Comparison of ENCODE assay signal across 24 cellular contexts in the genomic region with DNA sequence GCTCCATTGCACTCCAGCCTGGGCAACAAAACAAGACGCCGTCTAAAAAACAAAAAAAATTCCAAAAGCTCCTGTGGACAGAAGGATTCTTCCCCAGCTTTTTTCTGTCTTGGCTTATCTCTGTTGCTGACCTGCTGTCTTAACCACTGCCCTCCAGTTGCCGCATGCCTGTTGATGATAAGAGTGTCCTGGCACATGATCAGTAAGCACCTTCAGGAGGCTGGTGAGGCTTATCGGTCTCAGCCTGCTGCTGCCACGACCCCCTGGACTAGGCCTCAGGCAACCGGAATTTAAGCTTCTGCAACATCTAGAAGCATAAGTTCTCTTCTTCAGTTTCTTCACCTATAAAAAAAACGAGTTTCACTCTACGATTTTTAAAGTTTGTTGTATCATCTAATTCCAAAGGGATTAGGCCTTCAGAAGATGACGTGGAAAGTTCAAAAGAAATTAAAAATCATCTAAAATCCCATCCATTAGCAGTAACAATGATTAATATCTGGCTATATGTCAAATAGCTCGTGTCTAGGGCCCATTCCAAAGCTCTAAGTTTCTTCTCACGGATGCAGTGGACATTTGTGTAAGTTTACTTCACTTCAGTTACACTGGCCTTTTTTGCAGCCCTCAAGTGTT. TPM values are rescaled to one million over a fixed set of nuclear protein-coding genes. Genes with fewer than 3 reads are reported as not detected.
DNase-seq lines count a peak whose midpoint lies in the region; ATAC-seq, FAIRE-seq and TF ChIP-seq lines count a peak whose summit lies in the region.
"Had no signal": no experiment of that assay in that cellular context is flagged by ENCODE, and none has a peak within 500 bp of the region (broad histone marks: within the 10 kb centered on the region; RNA-seq: fewer than 3 reads in every experiment).

No MANE protein-coding gene starts in this region.

- peaks cover 3% of the 10 kb centered on the region for H3K36me3 ChIP-seq in astrocyte (ENCODE audit: insufficient read depth, low read length)
- peaks cover 0 to 28% (median 11%) of the 10 kb centered on the region in 6 donors for H3K36me3 ChIP-seq in spleen

- no peak for TF ChIP-seq POLR2A in spleen (IDR thresholded peaks at IDR 0.05)

- no peak overlapping the region for H3K9ac ChIP-seq in astrocyte (ENCODE audit: low read length)

- no peak overlapping the region for H2AFZ ChIP-seq in astrocyte (ENCODE audit: low read depth, low read length)

- H3K9me3 ChIP-seq in astrocyte (ENCODE audit: insufficient read depth, low read depth, low read length): no peaks in the 10 kb centered on the region
- H3K9me3 ChIP-seq in spleen: peaks cover 0 to 4% (median 0%) of the 10 kb centered on the region in 8 donors
- H3K9me3 ChIP-seq: heart right ventricle, neutrophil, tibial artery had no signal

- no peaks in the 10 kb centered on the region for H3K27me3 Mint-ChIP-seq in stimulated activated naive CD8-positive, alpha-beta T cell treated with anti-CD3 and anti-CD28 coated beads, Interleukin-15, Interleukin-2, amounts not matched to agents 100 ng/mL and 50 ng/mL, for 24 hours
- H3K27me3 Mint-ChIP-seq in stimulated activated naive CD8-positive, alpha-beta T cell treated with anti-CD3 and anti-CD28 coated beads, Interleukin-15, amount 100 ng/mL, for 72 hours: no peaks in the 10 kb centered on the region
- no peaks in the 10 kb centered on the region for H3K27me3 Mint-ChIP-seq in astrocyte (ENCODE audit: low read depth, unreplicated experiment)
- H3K27me3 Mint-ChIP-seq: activated CD4-positive, alpha-beta T cell treated with anti-CD3 and anti-CD28 coated beads, Interleukin-2, amount 10 ng/mL, durations not matched to agents 7 days and 5 days; activated naive CD8-positive, alpha-beta T cell treated with anti-CD3 and anti-CD28 coated beads, Interleukin-2, amount 50 U/mL, for 24 hours had no signal

- no peak overlapping the region for H3K4me3 ChIP-seq in astrocyte (ENCODE audit: insufficient read depth, low read depth, low read length)
- no peak overlapping the region for H3K4me3 ChIP-seq in spleen
- H3K4me3 ChIP-seq: heart right ventricle, skin epidermis, tibial artery had no signal

- H3K4me3 Mint-ChIP-seq in stimulated activated naive CD8-positive, alpha-beta T cell treated with anti-CD3 and anti-CD28 coated beads, Interleukin-15, Interleukin-2, amounts not matched to agents 100 ng/mL and 50 ng/mL, for 24 hours: no peak overlapping the region
- no peak overlapping the region for H3K4me3 Mint-ChIP-seq in stimulated activated naive CD8-positive, alpha-beta T cell treated with anti-CD3 and anti-CD28 coated beads, Interleukin-15, amount 100 ng/mL, for 72 hours
- no peak overlapping the region for H3K4me3 Mint-ChIP-seq in astrocyte (ENCODE audit: unreplicated experiment)
- H3K4me3 Mint-ChIP-seq: activated CD4-positive, alpha-beta T cell treated with anti-CD3 and anti-CD28 coated beads, Interleukin-2, amount 10 ng/mL, durations not matched to agents 7 days and 5 days; activated naive CD8-positive, alpha-beta T cell treated with anti-CD3 and anti-CD28 coated beads, Interleukin-2, amount 50 U/mL, for 24 hours had no signal

- H3K27me3 ChIP-seq in astrocyte (ENCODE audit: insufficient read depth, low read length): no peaks in the 10 kb centered on the region
- H3K27me3 ChIP-seq in spleen (replicated peaks in 1 of 7): no peaks in the 10 kb centered on the region
- H3K27me3 ChIP-seq: heart right ventricle, neutrophil, tibial artery had no signal

- TF ChIP-seq CTCF in astrocyte (IDR thresholded peaks at IDR 0.05; ENCODE audit: insufficient read depth, low read depth, low read length) (no peak), spleen (IDR thresholded peaks at IDR 0.05 in 8 of 11, conservative IDR thresholded peaks at IDR 0.05 in 3 of 11) (no peak)

- no peaks in the 10 kb centered on the region for H3K79me2 ChIP-seq in astrocyte (ENCODE audit: insufficient read depth, low read length)

- no peak for FAIRE-seq in astrocyte (lab: Jason Lieb, UNC)
- FAIRE-seq: HepG2, islet of Langerhans had no signal

- intact Hi-C loops in spleen (cut with DNase I; ENCODE audit: low total_unique reads): no loop called here

- H3K4me2 ChIP-seq in astrocyte (ENCODE audit: low read length): no peak overlapping the region

- H3K9me3 Mint-ChIP-seq in stimulated activated naive CD8-positive, alpha-beta T cell treated with anti-CD3 and anti-CD28 coated beads, Interleukin-15, Interleukin-2, amounts not matched to agents 100 ng/mL and 50 ng/mL, for 24 hours: peaks cover 3% of the 10 kb centered on the region
- H3K9me3 Mint-ChIP-seq in stimulated activated naive CD8-positive, alpha-beta T cell treated with anti-CD3 and anti-CD28 coated beads, Interleukin-15, amount 100 ng/mL, for 72 hours: no peaks in the 10 kb centered on the region
- H3K9me3 Mint-ChIP-seq in astrocyte (ENCODE audit: unreplicated experiment): no peaks in the 10 kb centered on the region
- H3K9me3 Mint-ChIP-seq: activated naive CD8-positive, alpha-beta T cell treated with anti-CD3 and anti-CD28 coated beads, Interleukin-2, amount 50 U/mL, for 24 hours; activated T-helper 2 cell treated with anti-CD3 and anti-CD28 coated beads, Interferon-gamma antibody, Interleukin-2, Interleukin-4, amounts not matched to agents 10 μg/mL and 5 μg/mL and 100 μg/mL, durations not matched to agents 14 hours and 24 hours and 36 hours had no signal

- DNase-seq in stimulated activated naive CD8-positive, alpha-beta T cell treated with anti-CD3 and anti-CD28 coated beads, Interleukin-15, amount 100 ng/mL, for 72 hours: no peak
- DNase-seq in astrocyte (ENCODE audit: low read depth): peak; percentile 20
- DNase-seq in iPS-NIHi7 (ENCODE audit: extremely low spot score): peak; percentile 35
- DNase-seq in spleen: no peak
- no peak for DNase-seq in NCI-H1694 treated with DMSO at 0.1 percent for 48 hours (lab: John Stamatoyannopoulos, UW)
- DNase-seq in caudate nucleus (lab: John Stamatoyannopoulos, UW): no peak
- DNase-seq: activated CD4-positive, alpha-beta T cell treated with anti-CD3 and anti-CD28 coated beads, Interleukin-2, amount 10 ng/mL, durations not matched to agents 7 days and 5 days; activated naive CD8-positive, alpha-beta T cell treated with anti-CD3 and anti-CD28 coated beads, Interleukin-2, amount 50 U/mL, for 24 hours; COR-L47; GOT3; heart right ventricle; NCI-H1092 treated with DMSO at 0.1 percent for 48 hours; NCI-H2029 treated with DMSO at 0.1 percent for 48 hours; PC-3; SHP77; stimulated activated naive CD4-positive, alpha-beta T cell; tibial artery had no signal

- H3K36me3 Mint-ChIP-seq in stimulated activated naive CD8-positive, alpha-beta T cell treated with anti-CD3 and anti-CD28 coated beads, Interleukin-15, Interleukin-2, amounts not matched to agents 100 ng/mL and 50 ng/mL, for 24 hours (ENCODE audit: low read depth): peaks cover 25% of the 10 kb centered on the region
- peaks cover 6% of the 10 kb centered on the region for H3K36me3 Mint-ChIP-seq in astrocyte (ENCODE audit: low read depth, unreplicated experiment)

- no peak overlapping the region for H3K27ac ChIP-seq in astrocyte (ENCODE audit: low read depth, low read length)
- no peak overlapping the region for H3K27ac ChIP-seq in spleen
- H3K27ac ChIP-seq in caudate nucleus (ENCODE audit: low read depth, low read length): no peak overlapping the region
- H3K27ac ChIP-seq: heart right ventricle, neutrophil, skin epidermis, tibial artery had no signal

- H3K4me1 ChIP-seq in astrocyte (ENCODE audit: insufficient read depth, low read length) (no peaks in the 10 kb centered on the region), spleen (no peaks in the 10 kb centered on the region)

- peak overlapping the region; percentile 15 for H3K27ac Mint-ChIP-seq in stimulated activated naive CD8-positive, alpha-beta T cell treated with anti-CD3 and anti-CD28 coated beads, Interleukin-15, Interleukin-2, amounts not matched to agents 100 ng/mL and 50 ng/mL, for 24 hours
- no peak overlapping the region for H3K27ac Mint-ChIP-seq in stimulated activated naive CD8-positive, alpha-beta T cell treated with anti-CD3 and anti-CD28 coated beads, Interleukin-15, amount 100 ng/mL, for 72 hours
- no peak overlapping the region for H3K27ac Mint-ChIP-seq in astrocyte (ENCODE audit: unreplicated experiment)
- H3K27ac Mint-ChIP-seq: activated CD4-positive, alpha-beta T cell treated with anti-CD3 and anti-CD28 coated beads, Interleukin-2, amount 10 ng/mL, durations not matched to agents 7 days and 5 days; activated naive CD8-positive, alpha-beta T cell treated with anti-CD3 and anti-CD28 coated beads, Interleukin-2, amount 50 U/mL, for 24 hours; activated T-helper 2 cell treated with anti-CD3 and anti-CD28 coated beads, Interferon-gamma antibody, Interleukin-2, Interleukin-4, amounts not matched to agents 10 μg/mL and 5 μg/mL and 100 μg/mL, durations not matched to agents 14 hours and 24 hours and 36 hours had no signal

- no peaks in the 10 kb centered on the region for H3K4me1 Mint-ChIP-seq in stimulated activated naive CD8-positive, alpha-beta T cell treated with anti-CD3 and anti-CD28 coated beads, Interleukin-15, Interleukin-2, amounts not matched to agents 100 ng/mL and 50 ng/mL, for 24 hours (ENCODE audit: low read depth)
- H3K4me1 Mint-ChIP-seq in stimulated activated naive CD8-positive, alpha-beta T cell treated with anti-CD3 and anti-CD28 coated beads, Interleukin-15, amount 100 ng/mL, for 72 hours: peaks cover 4% of the 10 kb centered on the region
- H3K4me1 Mint-ChIP-seq in astrocyte (ENCODE audit: low read depth, unreplicated experiment): no peaks in the 10 kb centered on the region
- H3K4me1 Mint-ChIP-seq: activated CD4-positive, alpha-beta T cell treated with anti-CD3 and anti-CD28 coated beads, Interleukin-2, amount 10 ng/mL, durations not matched to agents 7 days and 5 days had no signal

- no peaks in the 10 kb centered on the region for H4K20me1 ChIP-seq in astrocyte (ENCODE audit: insufficient read depth, low read length)

- WGBS in spleen, 5 donors: 46 to 63% (median 52%) methylated on average over 11 of the region's 11 CpGs

- no peak for ATAC-seq in stimulated activated naive CD8-positive, alpha-beta T cell treated with anti-CD3 and anti-CD28 coated beads, Interleukin-15, amount 100 ng/mL, for 72 hours
- ATAC-seq in GM18517 (IDR thresholded peaks at IDR 0.05; ENCODE audit: unreplicated experiment): no peak
- ATAC-seq: activated naive CD8-positive, alpha-beta T cell treated with anti-CD3 and anti-CD28 coated beads, Interleukin-2, amount 50 U/mL, for 24 hours; heart right ventricle; HepG2; PC-3 had no signal

RNA-seq across cellular contexts. Expression of gene RESF1, which starts 46.4 kb away (rescaled TPM):
- total RNA-seq in astrocyte (19.9 and 22.2 TPM in 2 replicates), spleen (100 to 1,000 TPM; 173 to 298 (median 190) TPM)
- 100 to 1,000 TPM; 144 to 190 (median 171) TPM for polyA plus RNA-seq in spleen

Comparison
In these comparisons a context has a peak if more than half of its experiments do, and no peak if none do; other contexts are left out.
1. DNase-seq: peak in astrocyte (single experiment) and iPS-NIHi7 (single experiment); none in stimulated activated naive CD8-positive, alpha-beta T cell treated with anti-CD3 and anti-CD28 coated beads, Interleukin-15, amount 100 ng/mL, for 72 hours (0 of 2), spleen (single experiment), NCI-H1694 treated with DMSO at 0.1 percent for 48 hours (single experiment) and caudate nucleus (0 of 61).